ENCODE assay signal across 8 cellular contexts in the genomic region with DNA sequence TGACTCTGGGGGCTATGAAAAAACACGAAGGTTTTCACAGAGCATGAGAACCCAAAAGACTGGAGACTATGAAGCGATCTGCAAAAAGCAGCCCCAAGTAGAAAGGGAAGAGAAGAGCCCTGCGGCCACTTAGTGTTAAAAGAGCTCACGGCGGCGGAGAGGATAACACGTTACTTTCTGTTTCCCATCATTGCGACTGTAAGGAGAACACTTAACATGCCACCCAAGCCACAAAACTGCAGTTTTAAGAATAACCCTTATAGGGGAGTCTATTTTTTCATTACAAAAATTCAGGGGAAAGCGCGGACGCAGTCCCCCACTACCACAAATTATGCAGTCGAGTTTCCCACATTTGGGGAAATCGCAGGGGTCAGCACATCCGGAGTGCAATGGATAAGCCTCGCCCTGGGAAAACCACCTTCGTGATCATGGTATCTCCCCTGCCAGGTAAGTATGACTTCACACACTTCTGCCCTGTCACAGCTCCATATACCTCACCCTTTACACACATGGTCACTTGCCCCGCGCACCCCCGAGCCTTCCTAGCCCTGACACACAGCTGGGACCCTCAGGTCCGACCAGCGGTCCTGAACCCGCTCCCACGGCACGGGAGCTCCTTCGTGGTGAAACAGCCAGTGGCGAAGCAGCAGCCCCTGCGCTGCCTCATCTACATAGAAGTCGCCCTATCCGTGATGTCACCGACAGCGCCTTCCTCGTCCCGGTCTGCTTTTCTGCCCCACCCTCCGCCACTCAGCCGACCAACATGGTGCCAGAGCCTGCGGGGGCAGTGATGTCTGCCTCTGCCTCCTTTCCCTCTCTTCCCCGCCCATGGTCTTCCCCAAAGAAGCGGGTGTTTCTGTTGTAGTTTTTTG.
DNase-seq lines count a peak whose midpoint lies in the region; ATAC-seq and TF ChIP-seq lines count a peak whose summit lies in the region.
"Not testable (repeated sequence)": the region's sequence is repeated elsewhere in the genome, so short reads cannot be mapped to it uniquely, and the experiment has no call there.

No MANE protein-coding gene starts in this region.

- H3K27me3 ChIP-seq in ectodermal cell (ENCODE audit: control insufficient read depth, insufficient read depth, low read length, poor library complexity, severe bottlenecking); lung (ENCODE audit: control insufficient read depth, insufficient read depth): not testable (repeated sequence)

- WGBS in ectodermal cell, 2 experiments: 0 to 1% methylated on average over 11 to 18 of the region's 38 CpGs
- 0% methylated on average over 19 of the region's 38 CpGs for WGBS in lung, 2 donors

- not testable (repeated sequence) for H3K36me3 Mint-ChIP-seq in activated CD4-positive, alpha-beta memory T cell treated with anti-CD3 and anti-CD28 coated beads for 36 hours

- H3K27ac ChIP-seq in ectodermal cell (ENCODE audit: insufficient read depth, low read depth, low read length, poor library complexity, severe bottlenecking) (peak overlapping the region; percentile 88), lung (ENCODE audit: low read depth in 1 of 2, low read length in 1 of 2) (peak overlapping the region; percentile 50 to 75)

- H3K4me3 Mint-ChIP-seq in activated CD4-positive, alpha-beta memory T cell treated with anti-CD3 and anti-CD28 coated beads for 36 hours: peak overlapping the region; percentile 73

- H3K9me3 Mint-ChIP-seq in activated CD4-positive, alpha-beta memory T cell treated with anti-CD3 and anti-CD28 coated beads for 36 hours: not testable (repeated sequence)

- ATAC-seq in GM19463 (IDR thresholded peaks at IDR 0.05; ENCODE audit: unreplicated experiment) (peak; percentile 73), HG03521 (IDR thresholded peaks at IDR 0.05; ENCODE audit: unreplicated experiment) (peak; percentile 82), lung (ENCODE audit: insufficient read depth, low FRiP score) (peak; percentile 91)

- not testable (repeated sequence) for H3K9me3 ChIP-seq in ectodermal cell (ENCODE audit: control insufficient read depth, low read length); lung (ENCODE audit: control insufficient read depth in 2 of 2, insufficient read depth in 1 of 2, low read length in 1 of 2)

- peak overlapping the region; percentile 98 for H3K27ac Mint-ChIP-seq in activated CD4-positive, alpha-beta memory T cell treated with anti-CD3 and anti-CD28 coated beads for 36 hours

- not testable (repeated sequence) for H3K4me1 ChIP-seq in ectodermal cell (ENCODE audit: control insufficient read depth, insufficient read depth, low read length); lung (ENCODE audit: control insufficient read depth in 2 of 2, insufficient read depth in 2 of 2, low read length in 2 of 2)

- intact Hi-C loops in activated CD4-positive, alpha-beta memory T cell treated with anti-CD3 and anti-CD28 coated beads for 36 hours (cut with micrococcal nuclease): loop anchor here (5.0 kb wide), 2 partner anchors 224 to 294 kb away; no protein-coding TSS in a partner anchor

- H3K4me3 ChIP-seq in ectodermal cell (ENCODE audit: insufficient read depth, low read depth, low read length): peak overlapping the region; percentile 27
- not testable (repeated sequence) for H3K4me3 ChIP-seq in lung

- not testable (repeated sequence) for H3K27me3 Mint-ChIP-seq in activated CD4-positive, alpha-beta memory T cell treated with anti-CD3 and anti-CD28 coated beads for 36 hours

- POLR2A ChIA-PET in activated CD4-positive, alpha-beta memory T cell treated with anti-CD3 and anti-CD28 coated beads for 36 hours (lab: Charles Lee): interaction anchor here (0.5 to 1.3 kb wide), 9 partner anchors 146 to 955 kb away, joined by 3 to 23 read pairs (median 4); partner anchors contain the start of gene ACP6

- TF ChIP-seq CTCF in lung (IDR thresholded peaks at IDR 0.05; ENCODE audit: control extremely low read depth, extremely low read depth): not testable (repeated sequence)

- H3K4me1 Mint-ChIP-seq in activated CD4-positive, alpha-beta memory T cell treated with anti-CD3 and anti-CD28 coated beads for 36 hours (ENCODE audit: low read depth): not testable (repeated sequence)

- CTCF ChIA-PET in activated CD4-positive, alpha-beta memory T cell treated with anti-CD3 and anti-CD28 coated beads for 36 hours (lab: Charles Lee): not testable (repeated sequence)

- H3K36me3 ChIP-seq in ectodermal cell (ENCODE audit: control insufficient read depth, insufficient read depth, low read length); lung (ENCODE audit: control insufficient read depth in 2 of 2, insufficient read depth in 2 of 2, low read length in 2 of 2): not testable (repeated sequence)

- DNase-seq in CMK (ENCODE audit: low read depth) (peak; percentile 69), NCI-H748 treated with DMSO at 0.1 percent for 48 hours (lab: John Stamatoyannopoulos, UW) (peak; percentile 81), lung (ENCODE audit: low spot score) (peak; percentile 76)
- peak; percentile 85 for DNase-seq in activated CD4-positive, alpha-beta memory T cell treated with anti-CD3 and anti-CD28 coated beads for 36 hours
- peak in 2 of 3 experiments; percentile 32 to 36 for DNase-seq in stimulated activated CD4-positive, alpha-beta T cell treated with anti-CD3 and anti-CD28 coated beads, TNF-alpha, amount 100 ng/mL, for 4 hours (ENCODE audit: low read depth in 3 of 3)

Comparison
In these comparisons a context has a peak if more than half of its experiments do, and no peak if none do; other contexts are left out.
1. DNase-seq: peak in every context shown above with its lines; median percentile 85 in activated CD4-positive, alpha-beta memory T cell treated with anti-CD3 and anti-CD28 coated beads for 36 hours; 81 in NCI-H748 treated with DMSO at 0.1 percent for 48 hours; 76 in lung; 69 in CMK; 34 in stimulated activated CD4-positive, alpha-beta T cell treated with anti-CD3 and anti-CD28 coated beads, TNF-alpha, amount 100 ng/mL, for 4 hours.